ENCODE assay signal across 22 cellular contexts in the genomic region with DNA sequence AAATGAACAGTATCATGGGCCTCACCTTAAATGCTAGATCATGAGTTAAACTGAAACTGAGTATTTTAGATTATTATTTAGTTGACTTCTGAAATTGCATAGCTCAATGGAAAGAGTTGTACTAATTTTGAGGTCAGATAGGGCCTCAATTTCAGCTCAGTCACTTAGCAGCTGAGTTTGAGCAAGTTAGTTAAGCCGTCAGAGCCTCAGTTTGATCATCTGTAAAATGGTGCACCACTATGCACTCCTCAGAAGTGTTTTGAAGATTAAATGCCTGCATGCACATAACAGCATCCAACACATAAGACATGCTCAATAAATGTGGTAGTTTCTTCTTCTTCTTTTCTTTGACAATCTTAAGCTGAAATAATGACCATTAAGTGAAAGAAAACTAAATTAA.
"Had no signal": no experiment of that assay in that cellular context is flagged by ENCODE, and none has a peak within 500 bp of the region (broad histone marks: within the 10 kb centered on the region; RNA-seq: fewer than 3 reads in every experiment).

No MANE protein-coding gene starts in this region.

- FAIRE-seq: RCC 7860 had no signal

- H3K27ac ChIP-seq: SJSA1 had no signal

- H3K4me1 ChIP-seq: SJSA1 had no signal

- DNase-seq: Karpas-422, KBM-7, MG63, NCI-H1092, NCI-H1105 treated with DMSO at 0.1 percent for 48 hours, NCI-H1417 treated with DMSO at 0.1 percent for 48 hours, NCI-H146, NCI-H1694 treated with DMSO at 0.1 percent for 48 hours, NCI-H1930, NCI-H2081, NCI-H2171, NCI-H226, NCI-H446, NCI-H510A, NCI-H524 treated with DMSO at 0.1 percent for 48 hours, NCI-H69, NCI-H774, Right ventricle myocardium superior, RPMI8226, SIG-M5 had no signal

- H3K27me3 ChIP-seq: MG63, SJSA1 had no signal

- H3K9me3 ChIP-seq: MG63, SJSA1 had no signal

- H3K36me3 ChIP-seq: MG63, SJSA1 had no signal

- H3K4me3 ChIP-seq: MG63, SJSA1 had no signal
